ENCODE assay signal across 27 cellular contexts in genomic region chr1:212192261-212192998, GRCh38.
"Had no signal": no experiment of that assay in that cellular context is flagged by ENCODE, and none has a peak within 500 bp of the region (broad histone marks: within the 10 kb centered on the region; RNA-seq: fewer than 3 reads in every experiment).

No MANE protein-coding gene starts in this region.

- H3K4me1 ChIP-seq: ascending aorta had no signal

- DNase-seq: activated B cell treated with CpG ODN at 0.5 μM for 24 hours; activated CD4-positive, alpha-beta memory T cell treated with anti-CD3 and anti-CD28 coated beads for 36 hours; activated CD4-positive, alpha-beta T cell treated with anti-CD3 and anti-CD28 coated beads for 4 hours; activated CD4-positive, alpha-beta T cell treated with anti-CD3 and anti-CD28 coated beads, Interleukin-2, amount 10 ng/mL, durations not matched to agents 24 days and 14 days; activated CD4-positive, alpha-beta T cell treated with anti-CD3 and anti-CD28 coated beads, Interleukin-2, amount 50 U/mL, for 1 hour; activated CD4-positive, alpha-beta T cell treated with anti-CD3 and anti-CD28 coated beads, Interleukin-2, amount 50 U/mL, for 4 hours; activated CD4-positive, CD25-positive, alpha-beta regulatory T cell treated with anti-CD3 and anti-CD28 coated beads, Interleukin-2, amount 50 U/mL, for 72 hours; activated CD8-positive, alpha-beta memory T cell treated with anti-CD3 and anti-CD28 coated beads, Interleukin-2, amount 50 U/mL, for 4 hours; activated CD8-positive, alpha-beta T cell treated with anti-CD3 and anti-CD28 coated beads for 36 hours; activated gamma-delta T cell; activated naive CD4-positive, alpha-beta T cell treated with anti-CD3 and anti-CD28 coated beads, Interleukin-2, amount 10 ng/mL, durations not matched to agents 7 days and 5 days; activated naive CD4-positive, alpha-beta T cell treated with Interleukin-2 at 50 U/mL for 16 hours; activated naive CD8-positive, alpha-beta T cell treated with anti-CD3 and anti-CD28 coated beads, Interleukin-2, amount 10 ng/mL, durations not matched to agents 7 days and 5 days; activated naive CD8-positive, alpha-beta T cell treated with anti-CD3 and anti-CD28 coated beads, Interleukin-2, amount 50 U/mL, for 24 hours; activated T-cell treated with anti-CD3 and anti-CD28 coated beads for 4 hours; activated T-cell treated with anti-CD3 and anti-CD28 coated beads, Interleukin-2, amount 50 U/mL, for 1 hour; activated T-cell treated with anti-CD3 and anti-CD28 coated beads, Interleukin-2, amount 50 U/mL, for 4 hours; activated T-cell treated with anti-CD3 and anti-CD28 coated beads, Interleukin-2, amount 50 U/mL, for 72 hours; amygdala; anterior cingulate cortex; central memory CD4-positive, alpha-beta T cell; T-helper 1 cell; T-helper 2 cell; T-helper 9 cell had no signal

- ATAC-seq: activated CD8-positive, alpha-beta T cell treated with anti-CD3 and anti-CD28 coated beads for 36 hours; activated naive CD8-positive, alpha-beta T cell treated with anti-CD3 and anti-CD28 coated beads, Interleukin-2, amount 50 U/mL, for 24 hours; activated T-cell treated with anti-CD3 and anti-CD28 coated beads, Interleukin-2, amount 50 U/mL, for 4 hours; activated T-cell treated with anti-CD3 and anti-CD28 coated beads, Interleukin-2, amount 50 U/mL, for 72 hours; activated T-helper 17 cell treated with anti-CD3 and anti-CD28 coated beads, Interleukin-2, amount 50 U/mL, for 72 hours had no signal

- H3K4me3 ChIP-seq: ascending aorta had no signal

- H3K27me3 ChIP-seq: ascending aorta had no signal

- H3K36me3 ChIP-seq: ascending aorta had no signal

- H3K27ac ChIP-seq: ascending aorta, VCaP had no signal
